ENCODE assay signal across 12 cellular contexts in the genomic region with DNA sequence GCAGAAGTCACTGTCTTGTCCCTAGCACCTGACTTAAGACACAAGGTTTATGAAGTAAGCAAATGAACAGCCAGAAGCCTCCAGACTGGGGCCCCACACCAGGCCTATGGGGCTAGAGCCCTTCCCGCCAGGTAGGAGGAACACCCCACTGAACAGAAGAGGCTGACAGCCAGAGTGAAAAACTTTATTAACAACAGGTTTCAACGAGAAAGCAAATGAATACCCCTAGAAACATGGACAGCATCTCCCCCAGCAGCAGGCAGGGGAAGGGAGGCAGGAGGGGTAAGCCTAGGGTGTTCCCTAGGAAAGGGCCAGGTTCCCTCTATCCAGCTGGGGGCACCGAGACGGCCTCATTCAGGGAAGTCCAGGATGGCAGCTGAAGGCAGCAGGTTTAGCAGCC. TPM values are rescaled to one million over a fixed set of nuclear protein-coding genes. Genes with fewer than 3 reads are reported as not detected.
DNase-seq lines count a peak whose midpoint lies in the region; ATAC-seq and TF ChIP-seq lines count a peak whose summit lies in the region.
"Had no signal": no experiment of that assay in that cellular context is flagged by ENCODE, and none has a peak within 500 bp of the region (broad histone marks: within the 10 kb centered on the region; RNA-seq: fewer than 3 reads in every experiment).

No MANE protein-coding gene starts in this region.

- H3K36me3 ChIP-seq in SU-DHL-6 (ENCODE audit: low read length) (no peaks in the 10 kb centered on the region; the same call in 1 of the 2 replicates), fibroblast of lung (ENCODE audit: control insufficient read depth, insufficient read depth, low read length) (peaks cover 8% of the 10 kb centered on the region), gastrocnemius medialis (peaks cover 0 to 40% of the 10 kb centered on the region in 2 donors), transverse colon (peaks cover 0 to 6% (median 0%) of the 10 kb centered on the region in 4 donors)

- no peaks in the 10 kb centered on the region for H3K9me2 ChIP-seq in SU-DHL-6 (replicated peaks; ENCODE audit: insufficient read depth, low read length)

- no peak for DNase-seq in T-helper 1 cell
- DNase-seq in fibroblast of lung (ENCODE audit: low read depth in 2 of 2) = no peak
- DNase-seq in gastrocnemius medialis = no peak
- DNase-seq in transverse colon = no peak
- no peak for DNase-seq in AG08396 (ENCODE audit: low spot score)
- DNase-seq: KG1 had no signal

- H3K9me3 ChIP-seq in SU-DHL-6 (ENCODE audit: insufficient read depth, low read length) = no peaks in the 10 kb centered on the region
- H3K9me3 ChIP-seq in fibroblast of lung (ENCODE audit: control insufficient read depth, insufficient read depth, low read depth, low read length) = no peaks in the 10 kb centered on the region
- no peaks in the 10 kb centered on the region for H3K9me3 ChIP-seq in gastrocnemius medialis
- no peaks in the 10 kb centered on the region for H3K9me3 ChIP-seq in transverse colon

- H3K4me2 ChIP-seq in SU-DHL-6 (ENCODE audit: low read depth, low read length, poor library complexity, severe bottlenecking) (peak overlapping the region; percentile 66), fibroblast of lung (ENCODE audit: extremely low read depth, insufficient read depth, low read length) (peak overlapping the region; percentile 77)

- H4K20me1 ChIP-seq in SU-DHL-6 (ENCODE audit: low read depth, low read length) (no peaks in the 10 kb centered on the region), fibroblast of lung (ENCODE audit: control insufficient read depth, extremely low read depth, insufficient read depth, low read length) (no peaks in the 10 kb centered on the region)

- H3K4me1 Mint-ChIP-seq in T-helper 1 cell treated with Interleukin-12 subunit alpha and Interleukin-12 subunit beta and Interleukin-4 antibody, amounts not matched to agents 30 μg/mL and 1 μg/mL, for 36 hours (ENCODE audit: low read depth) = peaks cover 31% of the 10 kb centered on the region

- no peak for ATAC-seq in gastrocnemius medialis
- no peak for ATAC-seq in HG02970 (IDR thresholded peaks at IDR 0.05; ENCODE audit: low FRiP score, unreplicated experiment)
- ATAC-seq: Panc1 had no signal

- TF ChIP-seq POLR2A in gastrocnemius medialis (IDR thresholded peaks at IDR 0.05) (no peak), transverse colon (IDR thresholded peaks at IDR 0.05) (no peak)

- intact Hi-C loops in gastrocnemius medialis (cut with DNase I; ENCODE audit: low total_unique reads) (loop anchor here (2.0 to 5.0 kb wide), 4 partner anchors 57 to 871 kb away; a partner anchor contains a TSS), transverse colon (cut with DNase I; ENCODE audit: low total_unique reads) (no loop called here)

- no peak overlapping the region for H2AFZ ChIP-seq in SU-DHL-6 (ENCODE audit: low read depth, low read length, severe bottlenecking)
- no peak overlapping the region for H2AFZ ChIP-seq in fibroblast of lung (ENCODE audit: low read length)

- H3K27me3 Mint-ChIP-seq in T-helper 1 cell treated with Interleukin-12 subunit alpha and Interleukin-12 subunit beta and Interleukin-4 antibody, amounts not matched to agents 30 μg/mL and 1 μg/mL, for 36 hours (ENCODE audit: low read depth) = no peaks in the 10 kb centered on the region

- in situ Hi-C loops in gastrocnemius medialis (cut with MboI; ENCODE audit: low sequenced_read_pairs in 4 of 4) (no loop called here), transverse colon (cut with MboI; ENCODE audit: low pct_ligation_motif_present in 1 of 4, low pct_unique_long_range_greater_than_20kb in 1 of 4, low sequenced_read_pairs in 3 of 4) (no loop called here)

- 64% methylated on average over 4 of the region's 4 CpGs; no CpG with 5 or more reads in 1 of the 2 donors for WGBS in transverse colon (ENCODE audit: low coverage in 1 of 2), 2 donors

- H3K36me3 Mint-ChIP-seq in T-helper 1 cell treated with Interleukin-12 subunit alpha and Interleukin-12 subunit beta and Interleukin-4 antibody, amounts not matched to agents 30 μg/mL and 1 μg/mL, for 36 hours (ENCODE audit: low read depth) = peaks cover 24% of the 10 kb centered on the region

- H3K9me3 Mint-ChIP-seq in T-helper 1 cell treated with Interleukin-12 subunit alpha and Interleukin-12 subunit beta and Interleukin-4 antibody, amounts not matched to agents 30 μg/mL and 1 μg/mL, for 36 hours = no peaks in the 10 kb centered on the region

- peak overlapping the region; percentile 99 for H3K4me3 Mint-ChIP-seq in T-helper 1 cell treated with Interleukin-12 subunit alpha and Interleukin-12 subunit beta and Interleukin-4 antibody, amounts not matched to agents 30 μg/mL and 1 μg/mL, for 36 hours

- peaks cover 7% of the 10 kb centered on the region; the same call in 1 of the 2 replicates for H3F3A ChIP-seq in SU-DHL-6 (ENCODE audit: insufficient read depth)

- H3K27ac Mint-ChIP-seq in T-helper 1 cell treated with Interleukin-12 subunit alpha and Interleukin-12 subunit beta and Interleukin-4 antibody, amounts not matched to agents 30 μg/mL and 1 μg/mL, for 36 hours = peak overlapping the region; percentile 26

- no peaks in the 10 kb centered on the region for H3K27me3 ChIP-seq in SU-DHL-6 (ENCODE audit: low read length)
- no peaks in the 10 kb centered on the region for H3K27me3 ChIP-seq in fibroblast of lung (ENCODE audit: control insufficient read depth, insufficient read depth, low read length)
- no peaks in the 10 kb centered on the region for H3K27me3 ChIP-seq in gastrocnemius medialis
- H3K27me3 ChIP-seq in transverse colon = no peaks in the 10 kb centered on the region

- TF ChIP-seq EP300 in transverse colon (IDR thresholded peaks at IDR 0.05; ENCODE audit: low read depth) = no peak

- peaks cover 12% of the 10 kb centered on the region for H3K4me1 ChIP-seq in fibroblast of lung (ENCODE audit: control insufficient read depth, extremely low read depth, insufficient read depth, low read length)
- peaks cover 33 to 36% of the 10 kb centered on the region in 2 donors for H3K4me1 ChIP-seq in gastrocnemius medialis
- H3K4me1 ChIP-seq in transverse colon = peaks cover 19 to 45% (median 36%) of the 10 kb centered on the region in 4 donors

- H3K4me3 ChIP-seq in SU-DHL-6 (ENCODE audit: insufficient read depth, low read length, poor library complexity, severe bottlenecking) = no peak overlapping the region
- H3K4me3 ChIP-seq in fibroblast of lung (replicated peaks in 1 of 4; ENCODE audit: control extremely low read depth in 1 of 4, insufficient read depth in 1 of 4, low read depth in 3 of 4, low read length in 4 of 4) = peak overlapping the region in 2 of 4 experiments; percentile 86 to 90
- peak overlapping the region in 3 of 4 donors; percentile 79 to 98 (median 89) for H3K4me3 ChIP-seq in gastrocnemius medialis
- H3K4me3 ChIP-seq in transverse colon = peak overlapping the region in 1 of 4 donors; percentile 90

- H3K79me2 ChIP-seq in SU-DHL-6 (ENCODE audit: insufficient read depth, low read length) (peaks cover 46% of the 10 kb centered on the region), fibroblast of lung (ENCODE audit: control insufficient read depth, insufficient read depth, low read length) (peaks cover 30% of the 10 kb centered on the region)

- no peak for TF ChIP-seq CTCF in SU-DHL-6 (IDR thresholded peaks at IDR 0.05; ENCODE audit: insufficient read depth, low read length, poor library complexity, severe bottlenecking)
- no peak for TF ChIP-seq CTCF in fibroblast of lung (conservative IDR thresholded peaks at IDR 0.05 in 1 of 2, IDR thresholded peaks at IDR 0.05 in 1 of 2; ENCODE audit: low read depth in 1 of 2, low read length in 2 of 2)
- no peak for TF ChIP-seq CTCF in gastrocnemius medialis (IDR thresholded peaks at IDR 0.05 in 4 of 5, conservative IDR thresholded peaks at IDR 0.05 in 1 of 5)
- TF ChIP-seq CTCF in transverse colon (IDR thresholded peaks at IDR 0.05) = no peak

- no peak overlapping the region for H3K27ac ChIP-seq in SU-DHL-6 (ENCODE audit: low read depth, low read length)
- no peak overlapping the region for H3K27ac ChIP-seq in fibroblast of lung (ENCODE audit: insufficient read depth, low read length)
- H3K27ac ChIP-seq in gastrocnemius medialis = peak overlapping the region; percentile 95 to 99 (median 98)
- no peak overlapping the region for H3K27ac ChIP-seq in transverse colon

- H3K9ac ChIP-seq in SU-DHL-6 (ENCODE audit: low read length) (peak overlapping the region; percentile 81), fibroblast of lung (ENCODE audit: insufficient read depth, low read length) (no peak overlapping the region)

RNA-seq across cellular contexts. Expression of a gene that starts 1.3 kb away (rescaled TPM):
- 8.7 and 11.7 TPM in 2 replicates for total RNA-seq in fibroblast of lung
- polyA plus RNA-seq in fibroblast of lung = 4.1 and 5.1 TPM in 2 replicates
- polyA plus RNA-seq in fibroblast of lung (2012) = 8.5 and 10.4 TPM in 2 replicates
- polyA minus RNA-seq in fibroblast of lung (ENCODE audit: low replicate concordance) = 4.8 and 6.3 TPM in 2 replicates
- 1 to 10 TPM; 2.2 to 8.4 (median 3.7) TPM for total RNA-seq in gastrocnemius medialis
- total RNA-seq in transverse colon = 10 to 100 TPM in 1 of 4 donors, 1 to 10 TPM in 2, not detected in 1; 7.6 to 36.3 (median 9.4) TPM

RNA-seq across cellular contexts. Expression of a gene that starts 1.4 kb away (rescaled TPM):
- total RNA-seq in fibroblast of lung (33.1 and 36.0 TPM in 2 replicates), gastrocnemius medialis (10 to 100 TPM; 18.0 to 34.2 (median 29.3) TPM), transverse colon (100 to 1,000 TPM in 1 of 4 donors, 10 to 100 TPM in 3; 52.4 to 272 (median 70.1) TPM)
- 28.3 and 30.7 TPM in 2 replicates for polyA plus RNA-seq in fibroblast of lung
- polyA plus RNA-seq in fibroblast of lung (2012) = 31.8 and 38.8 TPM in 2 replicates
- 21.2 and 23.2 TPM in 2 replicates for polyA minus RNA-seq in fibroblast of lung (ENCODE audit: low replicate concordance)

RNA-seq across cellular contexts. Expression of a gene that starts 13.8 kb away (rescaled TPM):
- 56.5 and 60.4 TPM in 2 replicates for total RNA-seq in fibroblast of lung
- polyA plus RNA-seq in fibroblast of lung = 43.2 and 52.2 TPM in 2 replicates
- polyA plus RNA-seq in fibroblast of lung (2012) = 41.3 and 53.9 TPM in 2 replicates
- 61.2 and 81.9 TPM in 2 replicates for polyA minus RNA-seq in fibroblast of lung (ENCODE audit: low replicate concordance)
- 100 to 1,000 TPM; 115 to 184 (median 127) TPM for total RNA-seq in gastrocnemius medialis
- 100 to 1,000 TPM; 117 to 139 (median 128) TPM for total RNA-seq in transverse colon

RNA-seq across cellular contexts. Expression of a gene that starts 19.9 kb away (rescaled TPM):
- total RNA-seq in fibroblast of lung (not detected in 2 replicates), gastrocnemius medialis (not detected), transverse colon (not detected)
- not detected in 2 replicates for polyA plus RNA-seq in fibroblast of lung
- polyA plus RNA-seq in fibroblast of lung (2012) = not detected in 2 replicates
- 2.9 TPM in 1 of 2 replicates, not detected in the other for polyA minus RNA-seq in fibroblast of lung (ENCODE audit: low replicate concordance)
- total RNA-seq: activated CD8-positive, alpha-beta memory T cell treated with anti-CD3 and anti-CD28 coated beads for 36 hours had no signal
- polyA plus RNA-seq: esophagus had no signal

RNA-seq across cellular contexts. Expression of a gene that starts 28.5 kb away (rescaled TPM):
- total RNA-seq in fibroblast of lung = 3.1 and 3.3 TPM in 2 replicates
- 3.3 and 4.4 TPM in 2 replicates for polyA plus RNA-seq in fibroblast of lung
- 6.4 and 6.9 TPM in 2 replicates for polyA plus RNA-seq in fibroblast of lung (2012)
- polyA minus RNA-seq in fibroblast of lung (ENCODE audit: low replicate concordance) = 6.7 and 10.1 TPM in 2 replicates
- total RNA-seq in gastrocnemius medialis = 1 to 10 TPM; 2.5 to 5.8 (median 3.3) TPM
- total RNA-seq in transverse colon = 1 to 10 TPM; 3.2 to 8.1 (median 4.9) TPM

Comparison
In these comparisons a context has a peak if more than half of its experiments do, and no peak if none do; other contexts are left out.
1. H3K27ac ChIP-seq: peak in gastrocnemius medialis (4 of 4); none in SU-DHL-6 (single experiment), fibroblast of lung (single experiment) and transverse colon (0 of 4).